In genomic region chr9:100937377-100937776, GRCh38 we compare ENCODE assay signal across 22 cellular contexts.
A peak's percentile ranks its signal among the peaks of the same experiment; 100 is the strongest.
DNase-seq lines count a peak whose midpoint lies in the region; ATAC-seq and TF ChIP-seq lines count a peak whose summit lies in the region.
"Had no signal": no experiment of that assay in that cellular context is flagged by ENCODE, and none has a peak within 500 bp of the region (broad histone marks: within the 10 kb centered on the region; RNA-seq: fewer than 3 reads in every experiment).

No MANE protein-coding gene starts in this region.

- H3K9me3 Mint-ChIP-seq in GM23338 (no peaks in the 10 kb centered on the region; the same call in 2 of the 3 replicates), WTC11 (peaks cover 12% of the 10 kb centered on the region), endodermal cell (no peaks in the 10 kb centered on the region)
- peaks cover 3% of the 10 kb centered on the region for H3K9me3 Mint-ChIP-seq in activated CD8-positive, alpha-beta T cell treated with anti-CD3 and anti-CD28 coated beads for 36 hours

- DNase-seq in GM23338 (ENCODE audit: low spot score) = no peak
- no peak for DNase-seq in WTC11 (ENCODE audit: low spot score)
- no peak for DNase-seq in endodermal cell
- DNase-seq in kidney tubule cell (ENCODE audit: low spot score) = peak; percentile 63
- DNase-seq in DMS53 treated with DMSO at 0.1 percent for 48 hours (lab: John Stamatoyannopoulos, UW; ENCODE audit: unreplicated experiment) = no peak
- DNase-seq in activated CD8-positive, alpha-beta T cell treated with anti-CD3 and anti-CD28 coated beads for 36 hours = no peak
- no peak for DNase-seq in aorta
- DNase-seq: 8988T; ACHN; AML-193; CD4-positive, alpha-beta T cell; CD8-positive, alpha-beta T cell; COR-L47; DMS 273 treated with DMSO at 0.1 percent for 48 hours; DMS153; DMS53; DMS79 treated with DMSO at 0.1 percent for 48 hours; GF-D8 had no signal

- POLR2A ChIA-PET in WTC11 (lab: Charles Lee) = no interaction called here
- POLR2A ChIA-PET in activated CD8-positive, alpha-beta T cell treated with anti-CD3 and anti-CD28 coated beads for 36 hours (lab: Charles Lee) = no interaction called here

- H3K79me2 ChIP-seq in GM23338 (replicated peaks; ENCODE audit: insufficient read depth) = no peaks in the 10 kb centered on the region

- ATAC-seq in GM23338 = no peak
- peak; percentile 56; the same call in 1 of the 2 replicates for ATAC-seq in WTC11
- ATAC-seq in GM19023 (IDR thresholded peaks at IDR 0.05; ENCODE audit: unreplicated experiment) = no peak
- ATAC-seq in activated CD8-positive, alpha-beta T cell treated with anti-CD3 and anti-CD28 coated beads for 36 hours = no peak
- no peak for ATAC-seq in aorta (ENCODE audit: low FRiP score)
- ATAC-seq: CD8-positive, alpha-beta T cell had no signal

- H3K27ac ChIP-seq in GM23338 (ENCODE audit: low read depth) = no peak overlapping the region
- no peak overlapping the region for H3K27ac ChIP-seq in endodermal cell (ENCODE audit: low read depth, low read length)
- no peak overlapping the region for H3K27ac ChIP-seq in aorta (ENCODE audit: low read depth in 1 of 2, low read length in 2 of 2)
- H3K27ac ChIP-seq: C4-2B had no signal

- 0 out of 4 replicates have a peak, but pooled peaks of 1 of the 2 experiments have one; percentile 7 for TF ChIP-seq CTCF in GM23338 (conservative IDR thresholded peaks at IDR 0.05; ENCODE audit: low read depth in 2 of 2)
- no peak for TF ChIP-seq CTCF in WTC11 (IDR thresholded peaks at IDR 0.05)
- peak; percentile 34 for TF ChIP-seq CTCF in endodermal cell (conservative IDR thresholded peaks at IDR 0.05)
- no peak for TF ChIP-seq CTCF in activated CD8-positive, alpha-beta T cell treated with anti-CD3 and anti-CD28 coated beads for 36 hours (IDR thresholded peaks at IDR 0.05)

- no peaks in the 10 kb centered on the region for H3K4me1 ChIP-seq in GM23338 (ENCODE audit: insufficient read depth)
- H3K4me1 ChIP-seq in endodermal cell (ENCODE audit: control insufficient read depth, insufficient read depth, low read length) = no peaks in the 10 kb centered on the region
- no peaks in the 10 kb centered on the region for H3K4me1 ChIP-seq in aorta (ENCODE audit: control insufficient read depth in 1 of 2, insufficient read depth in 2 of 2, low read length in 2 of 2)

- no peak overlapping the region for H3K4me3 ChIP-seq in GM23338
- H3K4me3 ChIP-seq in endodermal cell (ENCODE audit: low read length) = no peak overlapping the region
- no peak overlapping the region for H3K4me3 ChIP-seq in aorta (ENCODE audit: low read length in 2 of 2)
- H3K4me3 ChIP-seq: BLaER1 treated with 17β-estradiol and CSF1 and Interleukin-3, amounts not matched to agents 10 nM and 100 nM had no signal

- no peaks in the 10 kb centered on the region for H3K9me3 ChIP-seq in endodermal cell (ENCODE audit: control insufficient read depth, low read length)
- no peaks in the 10 kb centered on the region for H3K9me3 ChIP-seq in aorta (ENCODE audit: control insufficient read depth, low read length)

- H3K27me3 ChIP-seq in GM23338 (ENCODE audit: insufficient read depth) = no peaks in the 10 kb centered on the region
- no peaks in the 10 kb centered on the region for H3K27me3 ChIP-seq in endodermal cell (ENCODE audit: control insufficient read depth, insufficient read depth, low read length, poor library complexity, severe bottlenecking)
- H3K27me3 ChIP-seq in aorta (ENCODE audit: control insufficient read depth in 1 of 2, insufficient read depth in 2 of 2, low read length in 1 of 2) = no peaks in the 10 kb centered on the region
- H3K27me3 ChIP-seq: BLaER1 treated with 17β-estradiol and CSF1 and Interleukin-3, amounts not matched to agents 10 nM and 100 nM had no signal

- no peak overlapping the region for H3K9ac ChIP-seq in endodermal cell (ENCODE audit: extremely low read depth, low read length, poor library complexity, severe bottlenecking)
- H3K9ac ChIP-seq: BLaER1 treated with 17β-estradiol and CSF1 and Interleukin-3, amounts not matched to agents 10 nM and 100 nM had no signal

- 86 to 100% methylated on average over 1 to 2 of the region's 2 CpGs for WGBS in endodermal cell (ENCODE audit: insufficient coverage in 1 of 2, insufficient read length in 1 of 2), 2 experiments
- WGBS in aorta, 2 donors = 49 to 56% methylated on average over 2 of the region's 2 CpGs

- H3K4me3 Mint-ChIP-seq in GM23338 (no peak overlapping the region), WTC11 (no peak overlapping the region), endodermal cell (no peak overlapping the region)
- H3K4me3 Mint-ChIP-seq in activated CD8-positive, alpha-beta T cell treated with anti-CD3 and anti-CD28 coated beads for 36 hours = no peak overlapping the region
- H3K4me3 Mint-ChIP-seq: B cell; CD4-positive, alpha-beta T cell; CD8-positive, alpha-beta T cell had no signal

- no peak overlapping the region for H2AFZ ChIP-seq in GM23338

- intact Hi-C loops in activated CD8-positive, alpha-beta T cell treated with anti-CD3 and anti-CD28 coated beads for 36 hours (cut with micrococcal nuclease) = no loop called here
- intact Hi-C loops in aorta (cut with DNase I) = no loop called here

- CTCF ChIA-PET in WTC11 (lab: Charles Lee) = interaction anchor here (2.0 kb wide), 1 partner anchor 335 kb away, joined by 5 read pairs; no protein-coding TSS in a partner anchor
- CTCF ChIA-PET in activated CD8-positive, alpha-beta T cell treated with anti-CD3 and anti-CD28 coated beads for 36 hours (lab: Charles Lee) = no interaction called here

- no peak overlapping the region for H3K4me2 ChIP-seq in GM23338
- H3K4me2 ChIP-seq: BLaER1 treated with 17β-estradiol and CSF1 and Interleukin-3, amounts not matched to agents 10 nM and 100 nM had no signal

- H3K27me3 Mint-ChIP-seq in GM23338 (ENCODE audit: insufficient read depth, low read depth, poor library complexity) (peaks cover 4% of the 10 kb centered on the region), WTC11 (ENCODE audit: low read depth) (no peaks in the 10 kb centered on the region), endodermal cell (ENCODE audit: insufficient read depth) (no peaks in the 10 kb centered on the region)
- H3K27me3 Mint-ChIP-seq in activated CD8-positive, alpha-beta T cell treated with anti-CD3 and anti-CD28 coated beads for 36 hours = no peaks in the 10 kb centered on the region
- H3K27me3 Mint-ChIP-seq: B cell; CD4-positive, alpha-beta T cell had no signal

- H4K20me1 ChIP-seq in GM23338 (replicated peaks; ENCODE audit: insufficient read depth) = no peaks in the 10 kb centered on the region
- H4K20me1 ChIP-seq: BLaER1 treated with 17β-estradiol and CSF1 and Interleukin-3, amounts not matched to agents 10 nM and 100 nM had no signal

- H3K36me3 ChIP-seq in GM23338 (ENCODE audit: insufficient read depth) = no peaks in the 10 kb centered on the region; the same call in 1 of the 2 replicates
- no peaks in the 10 kb centered on the region for H3K36me3 ChIP-seq in endodermal cell (ENCODE audit: control insufficient read depth, insufficient read depth, low read length)
- no peaks in the 10 kb centered on the region for H3K36me3 ChIP-seq in aorta (ENCODE audit: control insufficient read depth in 1 of 2, insufficient read depth in 2 of 2, low read length in 1 of 2)
- H3K36me3 ChIP-seq: BLaER1 treated with 17β-estradiol and CSF1 and Interleukin-3, amounts not matched to agents 10 nM and 100 nM had no signal

- no peaks in the 10 kb centered on the region for H3F3A ChIP-seq in GM23338 (replicated peaks; ENCODE audit: low read depth)

- H3K36me3 Mint-ChIP-seq in GM23338 (ENCODE audit: low read depth) (no peaks in the 10 kb centered on the region), WTC11 (no peaks in the 10 kb centered on the region), endodermal cell (ENCODE audit: low read depth) (no peaks in the 10 kb centered on the region)
- H3K36me3 Mint-ChIP-seq in activated CD8-positive, alpha-beta T cell treated with anti-CD3 and anti-CD28 coated beads for 36 hours (ENCODE audit: low read depth) = no peaks in the 10 kb centered on the region
- H3K36me3 Mint-ChIP-seq: CD8-positive, alpha-beta T cell had no signal

- no peaks in the 10 kb centered on the region for H3K4me1 Mint-ChIP-seq in GM23338
- no peaks in the 10 kb centered on the region for H3K4me1 Mint-ChIP-seq in WTC11
- no peaks in the 10 kb centered on the region for H3K4me1 Mint-ChIP-seq in endodermal cell
- H3K4me1 Mint-ChIP-seq in activated CD8-positive, alpha-beta T cell treated with anti-CD3 and anti-CD28 coated beads for 36 hours (ENCODE audit: low read depth) = no peaks in the 10 kb centered on the region
- H3K4me1 Mint-ChIP-seq: B cell had no signal

- H3K9me2 ChIP-seq in GM23338 (ENCODE audit: insufficient read depth) = peaks cover 5% of the 10 kb centered on the region

- peak overlapping the region; percentile 43; the same call in 1 of the 2 replicates for H3K27ac Mint-ChIP-seq in GM23338
- H3K27ac Mint-ChIP-seq in WTC11 = no peak overlapping the region
- H3K27ac Mint-ChIP-seq in endodermal cell = peak overlapping the region; percentile 13
- H3K27ac Mint-ChIP-seq in activated CD8-positive, alpha-beta T cell treated with anti-CD3 and anti-CD28 coated beads for 36 hours = no peak overlapping the region
- H3K27ac Mint-ChIP-seq: B cell; CD4-positive, alpha-beta T cell; CD8-positive, alpha-beta T cell had no signal

TF ChIP-seq in GM23338, 12 proteins besides CTCF, POLR2A, EP300 and RAD21 (continues in another document):
- TF ChIP-seq CREB1 (CRISPR knock-in tag; IDR thresholded peaks at IDR 0.05; ENCODE audit: low read depth) = no peak

TF ChIP-seq in WTC11, 78 proteins besides CTCF, POLR2A, EP300 and RAD21 (continues in another document):
- TF ChIP-seq RORB (CRISPR knock-in tag; IDR thresholded peaks at IDR 0.05) (no peak), EMX1 (CRISPR knock-in tag; IDR thresholded peaks at IDR 0.05) (no peak), CBFB (CRISPR knock-in tag; IDR thresholded peaks at IDR 0.05; ENCODE audit: low read depth) (no peak), ZNF416 (CRISPR knock-in tag; IDR thresholded peaks at IDR 0.05) (no peak), ATF3 (CRISPR knock-in tag; conservative IDR thresholded peaks at IDR 0.05) (no peak)

Comparison
In these comparisons a context has a peak if more than half of its experiments do, and no peak if none do; other contexts are left out.
1. H3K27ac Mint-ChIP-seq: peak in GM23338 (single experiment) and endodermal cell (single experiment); none in WTC11 (single experiment) and activated CD8-positive, alpha-beta T cell treated with anti-CD3 and anti-CD28 coated beads for 36 hours (single experiment).